1 cellular context compared by ENCODE assay signal in the genomic region with DNA sequence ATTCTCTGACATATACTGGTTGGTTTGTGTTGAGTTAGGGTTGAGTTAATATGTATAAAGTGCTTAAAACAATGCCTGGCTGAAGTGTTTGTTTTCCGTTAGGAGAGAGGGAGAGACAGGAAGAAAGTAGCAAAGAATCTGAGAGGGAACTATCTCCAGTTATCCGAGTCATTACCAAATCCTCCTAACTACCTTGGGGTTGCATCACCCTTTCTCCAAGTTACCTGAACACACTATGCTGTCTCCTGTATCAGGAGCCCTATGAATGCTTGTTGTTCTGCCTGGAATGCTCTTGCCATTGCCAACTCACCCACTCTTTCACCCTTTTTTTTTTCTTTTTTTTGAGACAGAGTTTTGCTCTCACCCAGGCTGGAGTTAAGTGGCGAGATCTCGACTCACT.
TF ChIP-seq lines count a peak whose summit lies in the region.

No MANE protein-coding gene starts in this region.

TF ChIP-seq in endothelial cell of umbilical vein, 7 proteins besides CTCF, POLR2A, EP300 and RAD21:
- TF ChIP-seq MYC (IDR thresholded peaks at IDR 0.05; ENCODE audit: low read depth, low read length) = no peak
- no peak for TF ChIP-seq MAX (IDR thresholded peaks at IDR 0.05; ENCODE audit: insufficient read depth, insufficient read length)
- no peak for TF ChIP-seq FOS (IDR thresholded peaks at IDR 0.05; ENCODE audit: borderline replicate concordance, insufficient read depth, low read length)
- TF ChIP-seq POLR2AphosphoS5 (IDR thresholded peaks at IDR 0.05; ENCODE audit: insufficient read depth, low read depth, low read length) = no peak
- TF ChIP-seq GATA2 (IDR thresholded peaks at IDR 0.05; ENCODE audit: insufficient read depth, insufficient read length, low read depth, low read length) = no peak
- TF ChIP-seq JUN (IDR thresholded peaks at IDR 0.05; ENCODE audit: borderline replicate concordance, insufficient read depth, insufficient read length, low read depth) = no peak
- TF ChIP-seq EZH2 (IDR thresholded peaks at IDR 0.05; ENCODE audit: borderline replicate concordance, low read depth, low read length, severe bottlenecking) = no peak
